Comparison of ENCODE assay signal across 8 cellular contexts in genomic region chr22:30277547-30278344, GRCh38. TPM values are rescaled to one million over a fixed set of nuclear protein-coding genes. Genes with fewer than 3 reads are reported as not detected.
A peak's percentile ranks its signal among the peaks of the same experiment; 100 is the strongest.
DNase-seq lines count a peak whose midpoint lies in the region; ATAC-seq and TF ChIP-seq lines count a peak whose summit lies in the region.

No MANE protein-coding gene starts in this region.

- no peaks in the 10 kb centered on the region for H3K79me2 ChIP-seq in SK-N-SH (ENCODE audit: insufficient read depth)

- H3K27me3 ChIP-seq in SK-N-SH (ENCODE audit: insufficient read depth) = no peaks in the 10 kb centered on the region

- H3K4me2 ChIP-seq in SK-N-SH = peak overlapping the region; percentile 58

- no peaks in the 10 kb centered on the region for H3K27me3 Mint-ChIP-seq in activated CD4-positive, alpha-beta T cell treated with anti-CD3 and anti-CD28 coated beads, Interleukin-2, amount 10 ng/mL, durations not matched to agents 7 days and 5 days

- H3K9ac ChIP-seq in SK-N-SH = peak overlapping the region; percentile 31; the same call in 1 of the 2 replicates

- POLR2A ChIA-PET in SK-N-SH (lab: Yijun Ruan, JAX) = no interaction called here
- POLR2A ChIA-PET in activated CD4-positive, alpha-beta T cell treated with anti-CD3 and anti-CD28 coated beads, Interleukin-2, amount 10 ng/mL, durations not matched to agents 7 days and 5 days (lab: Charles Lee) = no interaction called here

- H3K4me3 Mint-ChIP-seq in activated CD4-positive, alpha-beta T cell treated with anti-CD3 and anti-CD28 coated beads, Interleukin-2, amount 10 ng/mL, durations not matched to agents 7 days and 5 days = no peak overlapping the region

- H3K4me3 ChIP-seq in SK-N-SH (ENCODE audit: low read depth in 2 of 2, low read length in 1 of 2) (no peak overlapping the region), fibroblast of villous mesenchyme (ENCODE audit: low read depth, low read length) (no peak overlapping the region), skeletal muscle cell (ENCODE audit: low read depth, low read length) (no peak overlapping the region)

- no peak for TF ChIP-seq RAD21 in SK-N-SH (IDR thresholded peaks at IDR 0.05; ENCODE audit: low read length)

- peaks cover 0 to 14% of the 10 kb centered on the region in 2 experiments; a peak in 2 of 4 replicates for H3K4me1 ChIP-seq in SK-N-SH (ENCODE audit: control insufficient read depth in 1 of 2, insufficient read depth in 2 of 2, low read depth in 1 of 2, low read length in 1 of 2)

- peak; percentile 50 for DNase-seq in GM04504 (ENCODE audit: low read depth)
- DNase-seq in SK-N-SH = no peak
- peak; percentile 48 for DNase-seq in fibroblast of villous mesenchyme (ENCODE audit: low read depth)
- peak; percentile 75 for DNase-seq in skeletal muscle cell (ENCODE audit: low read depth)
- DNase-seq in superior temporal gyrus (ENCODE audit: extremely low spot score) = no peak
- no peak for DNase-seq in activated CD4-positive, alpha-beta T cell treated with anti-CD3 and anti-CD28 coated beads for 1 hour
- DNase-seq in activated CD4-positive, alpha-beta T cell treated with anti-CD3 and anti-CD28 coated beads, Interleukin-2, amount 10 ng/mL, durations not matched to agents 7 days and 5 days = no peak

- H3K9me2 ChIP-seq in SK-N-SH = no peaks in the 10 kb centered on the region

- H3K4me1 Mint-ChIP-seq in activated CD4-positive, alpha-beta T cell treated with anti-CD3 and anti-CD28 coated beads, Interleukin-2, amount 10 ng/mL, durations not matched to agents 7 days and 5 days = peaks cover 74% of the 10 kb centered on the region

- H3K27ac ChIP-seq in SK-N-SH (ENCODE audit: low read depth in 2 of 2, low read length in 1 of 2) = peak overlapping the region in 1 of 2 experiments; percentile 70; a peak in 2 of 4 replicates

- no peaks in the 10 kb centered on the region for H4K20me1 ChIP-seq in SK-N-SH (ENCODE audit: insufficient read depth)

- CTCF ChIA-PET in SK-N-SH (lab: Yijun Ruan, JAX) = interaction anchor here (0.6 to 3.1 kb wide), 5 partner anchors 9 to 238 kb away, joined by 3 to 23 read pairs (median 3); no protein-coding TSS in a partner anchor
- CTCF ChIA-PET in activated CD4-positive, alpha-beta T cell treated with anti-CD3 and anti-CD28 coated beads, Interleukin-2, amount 10 ng/mL, durations not matched to agents 7 days and 5 days (lab: Charles Lee) = interaction anchor here (0.8 to 5.8 kb wide), 3 partner anchors 11 to 223 kb away, joined by 3 to 45 read pairs (median 3); partner anchors contain the start of gene CASTOR1

- H3F3A ChIP-seq in SK-N-SH (replicated peaks; ENCODE audit: insufficient read depth) = peaks cover 26% of the 10 kb centered on the region

- TF ChIP-seq CTCF in SK-N-SH (IDR thresholded peaks at IDR 0.05) (no peak), fibroblast of villous mesenchyme (IDR thresholded peaks at IDR 0.05; ENCODE audit: insufficient read depth, low read depth, low read length) (no peak)

- H3K9me3 ChIP-seq in SK-N-SH = no peaks in the 10 kb centered on the region

- 67% methylated on average over 14 of the region's 14 CpGs for WGBS in SK-N-SH (ENCODE audit: low lambda C conversion rate)

- H3K36me3 ChIP-seq in SK-N-SH (replicated peaks in 1 of 2; ENCODE audit: control insufficient read depth in 1 of 2, insufficient read depth in 2 of 2, low read length in 1 of 2) = no peaks in the 10 kb centered on the region

- peak overlapping the region; percentile 78; the same call in 1 of the 2 replicates for H2AFZ ChIP-seq in SK-N-SH (ENCODE audit: low read depth)

- no peak for ATAC-seq in GM21381 (IDR thresholded peaks at IDR 0.05; ENCODE audit: unreplicated experiment)

- H3K9me3 Mint-ChIP-seq in activated CD4-positive, alpha-beta T cell treated with anti-CD3 and anti-CD28 coated beads, Interleukin-2, amount 10 ng/mL, durations not matched to agents 7 days and 5 days = no peaks in the 10 kb centered on the region

- TF ChIP-seq EP300 in SK-N-SH (IDR thresholded peaks at IDR 0.05; ENCODE audit: borderline replicate concordance in 1 of 2, low read depth in 1 of 2, low read length in 1 of 2) = no peak

- peaks cover 30% of the 10 kb centered on the region for H3K36me3 Mint-ChIP-seq in activated CD4-positive, alpha-beta T cell treated with anti-CD3 and anti-CD28 coated beads, Interleukin-2, amount 10 ng/mL, durations not matched to agents 7 days and 5 days (ENCODE audit: low read depth)

- no peak overlapping the region for H3K27ac Mint-ChIP-seq in activated CD4-positive, alpha-beta T cell treated with anti-CD3 and anti-CD28 coated beads, Interleukin-2, amount 10 ng/mL, durations not matched to agents 7 days and 5 days

TF ChIP-seq in SK-N-SH, 30 proteins besides CTCF, POLR2A, EP300 and RAD21:
- TF ChIP-seq FOSL2 (IDR thresholded peaks at IDR 0.05; ENCODE audit: borderline replicate concordance, low read depth) = 0 out of 2 replicates have a peak, but pooled peaks have one; percentile 9
- TF ChIP-seq, protein P1, sequence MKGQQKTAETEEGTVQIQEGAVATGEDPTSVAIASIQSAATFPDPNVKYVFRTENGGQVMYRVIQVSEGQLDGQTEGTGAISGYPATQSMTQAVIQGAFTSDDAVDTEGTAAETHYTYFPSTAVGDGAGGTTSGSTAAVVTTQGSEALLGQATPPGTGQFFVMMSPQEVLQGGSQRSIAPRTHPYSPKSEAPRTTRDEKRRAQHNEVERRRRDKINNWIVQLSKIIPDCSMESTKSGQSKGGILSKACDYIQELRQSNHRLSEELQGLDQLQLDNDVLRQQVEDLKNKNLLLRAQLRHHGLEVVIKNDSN (IDR thresholded peaks at IDR 0.05; ENCODE audit: borderline replicate concordance, low read depth) = no peak

RNA-seq across cellular contexts. Expression of gene OSM, which starts 11.1 kb away (rescaled TPM):
- polyA plus RNA-seq in SK-N-SH (2012; rRNA removed) = not detected in 2 replicates
- not detected in 2 replicates for polyA plus RNA-seq in SK-N-SH (2012; cell fraction: cytosol; rRNA removed)
- 0.02 and 0.12 TPM in 2 replicates for polyA plus RNA-seq in SK-N-SH (2012; cell fraction: nucleus; rRNA removed)
- 0.43 TPM in 1 of 2 replicates, not detected in the other for total RNA-seq in fibroblast of villous mesenchyme
- total RNA-seq in activated CD4-positive, alpha-beta T cell treated with anti-CD3 and anti-CD28 coated beads, Interleukin-2, amount 10 ng/mL, durations not matched to agents 7 days and 5 days = 10 to 100 TPM; 74.7 to 80.5 TPM

RNA-seq across cellular contexts. Expression of gene CASTOR1, which starts 11.6 kb away (rescaled TPM):
- 14.4 and 17.4 TPM in 2 replicates for polyA plus RNA-seq in SK-N-SH (2012; rRNA removed)
- 4.5 and 8.5 TPM in 2 replicates for polyA plus RNA-seq in SK-N-SH (2012; cell fraction: cytosol; rRNA removed)
- polyA plus RNA-seq in SK-N-SH (2012; cell fraction: nucleus; rRNA removed) = 29.2 and 38.1 TPM in 2 replicates
- 1.6 and 4.3 TPM in 2 replicates for total RNA-seq in fibroblast of villous mesenchyme
- total RNA-seq in activated CD4-positive, alpha-beta T cell treated with anti-CD3 and anti-CD28 coated beads, Interleukin-2, amount 10 ng/mL, durations not matched to agents 7 days and 5 days = 10 to 100 TPM; 16.7 to 20.0 TPM

RNA-seq across cellular contexts. Expression of gene LIF, which starts 31.2 kb away (rescaled TPM):
- 24.6 and 36.5 TPM in 2 replicates for polyA plus RNA-seq in SK-N-SH (2012; rRNA removed)
- polyA plus RNA-seq in SK-N-SH (2012; cell fraction: cytosol; rRNA removed) = 3.6 and 4.4 TPM in 2 replicates
- 95.4 and 196 TPM in 2 replicates for polyA plus RNA-seq in SK-N-SH (2012; cell fraction: nucleus; rRNA removed)
- 7.4 and 7.8 TPM in 2 replicates for total RNA-seq in fibroblast of villous mesenchyme
- 100 to 1,000 TPM; 102 to 103 TPM for total RNA-seq in activated CD4-positive, alpha-beta T cell treated with anti-CD3 and anti-CD28 coated beads, Interleukin-2, amount 10 ng/mL, durations not matched to agents 7 days and 5 days

RNA-seq across cellular contexts. Expression of gene TBC1D10A, which starts 49.0 kb away (rescaled TPM):
- 15.3 and 16.5 TPM in 2 replicates for polyA plus RNA-seq in SK-N-SH (2012; rRNA removed)
- polyA plus RNA-seq in SK-N-SH (2012; cell fraction: cytosol; rRNA removed) = 6.5 and 9.7 TPM in 2 replicates
- polyA plus RNA-seq in SK-N-SH (2012; cell fraction: nucleus; rRNA removed) = 27.1 and 28.3 TPM in 2 replicates
- 26.4 and 29.8 TPM in 2 replicates for total RNA-seq in fibroblast of villous mesenchyme
- 10 to 100 TPM; 45.5 to 47.6 TPM for total RNA-seq in activated CD4-positive, alpha-beta T cell treated with anti-CD3 and anti-CD28 coated beads, Interleukin-2, amount 10 ng/mL, durations not matched to agents 7 days and 5 days

Comparison
In these comparisons a context has a peak if more than half of its experiments do, and no peak if none do; other contexts are left out.
1. DNase-seq: peak in GM04504 (single experiment), fibroblast of villous mesenchyme (single experiment) and skeletal muscle cell (single experiment); none in SK-N-SH (single experiment), superior temporal gyrus (single experiment), activated CD4-positive, alpha-beta T cell treated with anti-CD3 and anti-CD28 coated beads for 1 hour (single experiment) and activated CD4-positive, alpha-beta T cell treated with anti-CD3 and anti-CD28 coated beads, Interleukin-2, amount 10 ng/mL, durations not matched to agents 7 days and 5 days (single experiment).
2. RNA of gene OSM, which starts 11.1 kb away (total RNA-seq): 74.7 to 80.5 TPM in activated CD4-positive, alpha-beta T cell treated with anti-CD3 and anti-CD28 coated beads, Interleukin-2, amount 10 ng/mL, durations not matched to agents 7 days and 5 days; 0.43 TPM in fibroblast of villous mesenchyme; every median in the first group is over 10 times any median in the second.
3. RNA of gene LIF, which starts 31.2 kb away (total RNA-seq): 102 to 103 TPM in activated CD4-positive, alpha-beta T cell treated with anti-CD3 and anti-CD28 coated beads, Interleukin-2, amount 10 ng/mL, durations not matched to agents 7 days and 5 days; 7.4 to 7.8 TPM in fibroblast of villous mesenchyme; every median in the first group is over 10 times any median in the second.